Comparison of ENCODE assay signal across 1 cellular context in the genomic region with DNA sequence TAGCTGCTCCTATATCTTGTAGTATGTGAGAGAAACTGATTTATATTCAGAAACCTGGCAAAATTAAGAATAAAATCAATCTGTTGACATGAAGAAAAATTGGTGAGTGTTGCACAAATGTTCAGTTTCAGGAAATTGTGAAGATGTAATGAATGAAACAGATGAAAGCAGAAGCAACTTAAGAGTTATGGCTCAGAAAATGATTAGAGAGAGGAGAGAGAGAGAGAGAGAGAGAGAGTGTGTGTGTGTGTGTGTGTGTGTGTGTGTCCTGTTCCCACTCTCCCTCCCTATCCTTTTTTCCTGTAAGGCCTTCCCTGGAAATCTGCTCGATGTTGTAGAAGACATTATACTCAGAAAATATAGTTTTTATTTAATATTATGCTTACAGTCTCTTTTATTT.
TF ChIP-seq lines count a peak whose summit lies in the region.

No MANE protein-coding gene starts in this region.

TF ChIP-seq in HepG2, 621 proteins besides CTCF, POLR2A, EP300 and RAD21:
- TF ChIP-seq, protein P1, sequence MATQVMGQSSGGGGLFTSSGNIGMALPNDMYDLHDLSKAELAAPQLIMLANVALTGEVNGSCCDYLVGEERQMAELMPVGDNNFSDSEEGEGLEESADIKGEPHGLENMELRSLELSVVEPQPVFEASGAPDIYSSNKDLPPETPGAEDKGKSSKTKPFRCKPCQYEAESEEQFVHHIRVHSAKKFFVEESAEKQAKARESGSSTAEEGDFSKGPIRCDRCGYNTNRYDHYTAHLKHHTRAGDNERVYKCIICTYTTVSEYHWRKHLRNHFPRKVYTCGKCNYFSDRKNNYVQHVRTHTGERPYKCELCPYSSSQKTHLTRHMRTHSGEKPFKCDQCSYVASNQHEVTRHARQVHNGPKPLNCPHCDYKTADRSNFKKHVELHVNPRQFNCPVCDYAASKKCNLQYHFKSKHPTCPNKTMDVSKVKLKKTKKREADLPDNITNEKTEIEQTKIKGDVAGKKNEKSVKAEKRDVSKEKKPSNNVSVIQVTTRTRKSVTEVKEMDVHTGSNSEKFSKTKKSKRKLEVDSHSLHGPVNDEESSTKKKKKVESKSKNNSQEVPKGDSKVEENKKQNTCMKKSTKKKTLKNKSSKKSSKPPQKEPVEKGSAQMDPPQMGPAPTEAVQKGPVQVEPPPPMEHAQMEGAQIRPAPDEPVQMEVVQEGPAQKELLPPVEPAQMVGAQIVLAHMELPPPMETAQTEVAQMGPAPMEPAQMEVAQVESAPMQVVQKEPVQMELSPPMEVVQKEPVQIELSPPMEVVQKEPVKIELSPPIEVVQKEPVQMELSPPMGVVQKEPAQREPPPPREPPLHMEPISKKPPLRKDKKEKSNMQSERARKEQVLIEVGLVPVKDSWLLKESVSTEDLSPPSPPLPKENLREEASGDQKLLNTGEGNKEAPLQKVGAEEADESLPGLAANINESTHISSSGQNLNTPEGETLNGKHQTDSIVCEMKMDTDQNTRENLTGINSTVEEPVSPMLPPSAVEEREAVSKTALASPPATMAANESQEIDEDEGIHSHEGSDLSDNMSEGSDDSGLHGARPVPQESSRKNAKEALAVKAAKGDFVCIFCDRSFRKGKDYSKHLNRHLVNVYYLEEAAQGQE (IDR thresholded peaks at IDR 0.05; ENCODE audit: borderline replicate concordance in 1 of 2, low read depth in 1 of 2, low read length in 2 of 2) = no peak
- peak; percentile 43 for TF ChIP-seq RBM22 (optimal IDR thresholded peaks at IDR 0.05; ENCODE audit: low read length)
- TF ChIP-seq TP53 (CRISPR knock-in tag; conservative IDR thresholded peaks at IDR 0.05) = no peak
